19 cellular contexts compared by ENCODE assay signal in the genomic region with DNA sequence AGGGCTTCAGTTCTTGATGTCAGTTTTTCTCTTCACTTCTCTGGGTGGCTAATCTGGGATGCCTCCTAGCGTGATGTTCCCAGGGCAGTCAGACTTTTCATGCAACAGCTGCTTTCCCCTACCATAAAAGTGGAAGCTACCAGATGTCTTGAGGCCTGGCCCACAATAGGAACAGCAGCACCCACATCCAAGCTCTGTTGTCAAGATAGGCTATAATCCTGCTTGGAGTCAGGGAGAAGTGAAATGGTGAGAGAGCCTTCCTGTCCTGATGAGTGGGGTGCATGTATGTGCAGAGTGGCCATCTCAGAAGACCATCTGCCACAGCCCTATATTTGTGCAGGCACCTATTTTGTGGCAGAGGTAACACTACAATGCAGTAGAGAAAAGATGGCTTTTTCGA.
"Had no signal": no experiment of that assay in that cellular context is flagged by ENCODE, and none has a peak within 500 bp of the region (broad histone marks: within the 10 kb centered on the region; RNA-seq: fewer than 3 reads in every experiment).

No MANE protein-coding gene starts in this region.

- DNase-seq: colonic mucosa; dermis blood vessel endothelial cell; effector memory CD4-positive, alpha-beta T cell; erythroblast; hypothalamus; left ventricle myocardium superior; lower lobe of right lung; natural killer cell; stimulated activated CD4-positive, alpha-beta T cell treated with anti-CD3 and anti-CD28 coated beads, Interleukin-2, amount 100 ng/mL, for 24 hours; stimulated activated CD4-positive, alpha-beta T cell treated with anti-CD3 and anti-CD28 coated beads, Interleukin-4, amount 100 ng/mL, for 24 hours; stimulated activated naive CD4-positive, alpha-beta T cell treated with Interleukin-2 at 50 U/mL for 16 hours; stomach; thyroid gland had no signal

- H3K9me3 Mint-ChIP-seq: natural killer cell; stimulated activated effector memory CD8-positive, alpha-beta T cell treated with anti-CD3 and anti-CD28 coated beads, Interleukin-12 subunit alpha, Interleukin-12 subunit beta, amount 100 ng/mL, for 72 hours had no signal

- H3K27me3 Mint-ChIP-seq: progenitor cell of endocrine pancreas had no signal

- H3K9ac ChIP-seq: parathyroid adenoma had no signal

- H3K4me1 ChIP-seq: colonic mucosa, lower lobe of right lung, parathyroid adenoma, stomach, thyroid gland had no signal

- H3K36me3 ChIP-seq: colonic mucosa, lower lobe of right lung, neutrophil, stomach, thyroid gland had no signal

- H3K4me3 ChIP-seq: colonic mucosa, lower lobe of right lung, stomach, thyroid gland had no signal

- H3K36me3 Mint-ChIP-seq: natural killer cell; stimulated activated effector memory CD8-positive, alpha-beta T cell treated with anti-CD3 and anti-CD28 coated beads, Interleukin-12 subunit alpha, Interleukin-12 subunit beta, amount 100 ng/mL, for 72 hours; type B pancreatic cell had no signal

- H3K9me3 ChIP-seq: colonic mucosa, lower lobe of right lung, neutrophil, thyroid gland had no signal

- ATAC-seq: left ventricle myocardium superior; lower lobe of right lung; natural killer cell; sciatic nerve; stimulated activated effector memory CD8-positive, alpha-beta T cell treated with anti-CD3 and anti-CD28 coated beads, Interleukin-12 subunit alpha, Interleukin-12 subunit beta, amount 100 ng/mL, for 72 hours had no signal

- H3K27ac Mint-ChIP-seq: natural killer cell; progenitor cell of endocrine pancreas; stimulated activated effector memory CD8-positive, alpha-beta T cell treated with anti-CD3 and anti-CD28 coated beads, Interleukin-12 subunit alpha, Interleukin-12 subunit beta, amount 100 ng/mL, for 72 hours; type B pancreatic cell had no signal

- H3K4me1 Mint-ChIP-seq: natural killer cell; stimulated activated effector memory CD8-positive, alpha-beta T cell treated with anti-CD3 and anti-CD28 coated beads, Interleukin-12 subunit alpha, Interleukin-12 subunit beta, amount 100 ng/mL, for 72 hours had no signal

- H3K27me3 ChIP-seq: colonic mucosa, neutrophil, thyroid gland had no signal

- H3K4me3 Mint-ChIP-seq: natural killer cell; stimulated activated effector memory CD8-positive, alpha-beta T cell treated with anti-CD3 and anti-CD28 coated beads, Interleukin-12 subunit alpha, Interleukin-12 subunit beta, amount 100 ng/mL, for 72 hours; type B pancreatic cell had no signal

- H3K27ac ChIP-seq: colonic mucosa, lower lobe of right lung, neutrophil, parathyroid adenoma, stomach, thyroid gland had no signal
